Comparison of ENCODE assay signal across 8 cellular contexts in genomic region chr6:106103728-106104109, GRCh38. TPM values are rescaled to one million over a fixed set of nuclear protein-coding genes. Genes with fewer than 3 reads are reported as not detected.
A peak's percentile ranks its signal among the peaks of the same experiment; 100 is the strongest.
DNase-seq lines count a peak whose midpoint lies in the region; ATAC-seq and TF ChIP-seq lines count a peak whose summit lies in the region.

No MANE protein-coding gene starts in this region.

- ATAC-seq in HG03432 (IDR thresholded peaks at IDR 0.05; ENCODE audit: unreplicated experiment) (peak; percentile 40), body of pancreas (no peak)
- peak; percentile 65 for ATAC-seq in naive thymus-derived CD4-positive, alpha-beta T cell

- H3K4me3 Mint-ChIP-seq in activated T-helper 1 cell treated with anti-CD3 and anti-CD28 coated beads, Interleukin-12 subunit alpha, Interleukin-12 subunit beta, Interleukin-2, Interleukin-4 antibody, amounts not matched to agents 30 ng/mL and 10 ng/mL and 1 ng/mL, durations not matched to agents 14 hours and 24 hours and 36 hours: peak overlapping the region; percentile 89
- H3K4me3 Mint-ChIP-seq in naive thymus-derived CD4-positive, alpha-beta T cell: peak overlapping the region; percentile 69 to 95 (median 78)
- H3K4me3 Mint-ChIP-seq in chondrocyte (ENCODE audit: unreplicated experiment): no peak overlapping the region

- H3K27me3 Mint-ChIP-seq in activated T-helper 1 cell treated with anti-CD3 and anti-CD28 coated beads, Interleukin-12 subunit alpha, Interleukin-12 subunit beta, Interleukin-2, Interleukin-4 antibody, amounts not matched to agents 30 ng/mL and 10 ng/mL and 1 ng/mL, durations not matched to agents 14 hours and 24 hours and 36 hours (ENCODE audit: insufficient read depth): no peaks in the 10 kb centered on the region
- no peaks in the 10 kb centered on the region for H3K27me3 Mint-ChIP-seq in naive thymus-derived CD4-positive, alpha-beta T cell
- peaks cover 5% of the 10 kb centered on the region for H3K27me3 Mint-ChIP-seq in chondrocyte (ENCODE audit: low read depth)

- peak overlapping the region; percentile 42 for H3K4me3 ChIP-seq in naive thymus-derived CD4-positive, alpha-beta T cell (ENCODE audit: low read length)
- no peak overlapping the region for H3K4me3 ChIP-seq in body of pancreas

- no peaks in the 10 kb centered on the region for H3K27me3 ChIP-seq in naive thymus-derived CD4-positive, alpha-beta T cell (ENCODE audit: control insufficient read depth in 2 of 2, insufficient read depth in 2 of 2, low read length in 2 of 2)
- H3K27me3 ChIP-seq in body of pancreas: no peaks in the 10 kb centered on the region

- peaks cover 25 to 32% of the 10 kb centered on the region in 2 donors for H3K4me1 ChIP-seq in naive thymus-derived CD4-positive, alpha-beta T cell (ENCODE audit: control insufficient read depth in 2 of 2, insufficient read depth in 2 of 2, low read length in 2 of 2)
- H3K4me1 ChIP-seq in body of pancreas: peaks cover 2% of the 10 kb centered on the region

- no peaks in the 10 kb centered on the region for H3K9me3 ChIP-seq in naive thymus-derived CD4-positive, alpha-beta T cell (ENCODE audit: control insufficient read depth in 2 of 3, low read length in 3 of 3)
- no peaks in the 10 kb centered on the region for H3K9me3 ChIP-seq in body of pancreas

- H3K36me3 ChIP-seq in naive thymus-derived CD4-positive, alpha-beta T cell (ENCODE audit: control insufficient read depth in 2 of 3, insufficient read depth in 3 of 3, low read length in 3 of 3): peaks cover 0 to 21% (median 0%) of the 10 kb centered on the region in 3 experiments
- H3K36me3 ChIP-seq in body of pancreas (replicated peaks in 1 of 2; ENCODE audit: insufficient read depth in 1 of 2, low read depth in 2 of 2): no peaks in the 10 kb centered on the region

- TF ChIP-seq CTCF in chondrocyte (IDR thresholded peaks at IDR 0.05) (no peak), body of pancreas (IDR thresholded peaks at IDR 0.05) (no peak)

- peak; percentile 14 for DNase-seq in NCI-H748 (lab: John Stamatoyannopoulos, UW; ENCODE audit: unreplicated experiment)
- no peak for DNase-seq in NCI-H748 treated with DMSO at 0.1 percent for 48 hours (lab: John Stamatoyannopoulos, UW)
- peak; percentile 38 for DNase-seq in activated T-helper 1 cell treated with anti-CD3 and anti-CD28 coated beads, Interleukin-12 subunit alpha, Interleukin-12 subunit beta, Interleukin-2, Interleukin-4 antibody, amounts not matched to agents 30 ng/mL and 10 ng/mL and 1 ng/mL, durations not matched to agents 14 hours and 24 hours and 36 hours (ENCODE audit: low spot score)
- peak in 4 of 9 donors; percentile 22 to 32 (median 29) for DNase-seq in naive thymus-derived CD4-positive, alpha-beta T cell
- no peak for DNase-seq in GM03348 (ENCODE audit: low spot score)
- DNase-seq in chondrocyte (ENCODE audit: low spot score): no peak
- no peak for DNase-seq in body of pancreas

- peak overlapping the region; percentile 82 for H3K27ac Mint-ChIP-seq in activated T-helper 1 cell treated with anti-CD3 and anti-CD28 coated beads, Interleukin-12 subunit alpha, Interleukin-12 subunit beta, Interleukin-2, Interleukin-4 antibody, amounts not matched to agents 30 ng/mL and 10 ng/mL and 1 ng/mL, durations not matched to agents 14 hours and 24 hours and 36 hours
- peak overlapping the region in 8 of 9 donors; percentile 48 to 99 (median 74) for H3K27ac Mint-ChIP-seq in naive thymus-derived CD4-positive, alpha-beta T cell
- H3K27ac Mint-ChIP-seq in chondrocyte (ENCODE audit: unreplicated experiment): no peak overlapping the region

- H3K36me3 Mint-ChIP-seq in activated T-helper 1 cell treated with anti-CD3 and anti-CD28 coated beads, Interleukin-12 subunit alpha, Interleukin-12 subunit beta, Interleukin-2, Interleukin-4 antibody, amounts not matched to agents 30 ng/mL and 10 ng/mL and 1 ng/mL, durations not matched to agents 14 hours and 24 hours and 36 hours (ENCODE audit: low read depth): peaks cover 93% of the 10 kb centered on the region
- H3K36me3 Mint-ChIP-seq in naive thymus-derived CD4-positive, alpha-beta T cell: peaks cover 7 to 85% (median 16%) of the 10 kb centered on the region in 5 donors
- no peaks in the 10 kb centered on the region for H3K36me3 Mint-ChIP-seq in chondrocyte (ENCODE audit: low read depth)

- POLR2A ChIA-PET in naive thymus-derived CD4-positive, alpha-beta T cell (lab: Charles Lee): interaction anchor here (0.8 to 1.1 kb wide), 3 partner anchors 9 to 1735 kb away, joined by 3 to 4 read pairs (median 3); no protein-coding TSS in a partner anchor

- H3K27ac ChIP-seq in naive thymus-derived CD4-positive, alpha-beta T cell (ENCODE audit: low read depth, low read length): no peak overlapping the region
- H3K27ac ChIP-seq in body of pancreas: no peak overlapping the region

- H3K9me3 Mint-ChIP-seq in activated T-helper 1 cell treated with anti-CD3 and anti-CD28 coated beads, Interleukin-12 subunit alpha, Interleukin-12 subunit beta, Interleukin-2, Interleukin-4 antibody, amounts not matched to agents 30 ng/mL and 10 ng/mL and 1 ng/mL, durations not matched to agents 14 hours and 24 hours and 36 hours: no peaks in the 10 kb centered on the region
- H3K9me3 Mint-ChIP-seq in naive thymus-derived CD4-positive, alpha-beta T cell: no peaks in the 10 kb centered on the region
- H3K9me3 Mint-ChIP-seq in chondrocyte (ENCODE audit: low read depth): no peaks in the 10 kb centered on the region

- 49 to 79% methylated on average over 9 of the region's 9 CpGs for WGBS in body of pancreas, 2 donors

- CTCF ChIA-PET in naive thymus-derived CD4-positive, alpha-beta T cell (lab: Charles Lee): no interaction called here

- TF ChIP-seq POLR2A in body of pancreas (IDR thresholded peaks at IDR 0.05): no peak

- peaks cover 90% of the 10 kb centered on the region for H3K4me1 Mint-ChIP-seq in activated T-helper 1 cell treated with anti-CD3 and anti-CD28 coated beads, Interleukin-12 subunit alpha, Interleukin-12 subunit beta, Interleukin-2, Interleukin-4 antibody, amounts not matched to agents 30 ng/mL and 10 ng/mL and 1 ng/mL, durations not matched to agents 14 hours and 24 hours and 36 hours (ENCODE audit: low read depth)
- peaks cover 22 to 81% (median 54%) of the 10 kb centered on the region in 7 donors for H3K4me1 Mint-ChIP-seq in naive thymus-derived CD4-positive, alpha-beta T cell
- H3K4me1 Mint-ChIP-seq in chondrocyte (ENCODE audit: low read depth): peaks cover 5% of the 10 kb centered on the region

- intact Hi-C loops in activated T-helper 1 cell treated with anti-CD3 and anti-CD28 coated beads, Interleukin-12 subunit alpha, Interleukin-12 subunit beta, Interleukin-2, Interleukin-4 antibody, amounts not matched to agents 30 ng/mL and 10 ng/mL and 1 ng/mL, durations not matched to agents 14 hours and 24 hours and 36 hours (cut with micrococcal nuclease): no loop called here
- intact Hi-C loops in naive thymus-derived CD4-positive, alpha-beta T cell (cut with micrococcal nuclease): loop anchor here (1.0 to 5.0 kb wide), 3 partner anchors 9 to 701 kb away; partner anchors contain the start of genes PRDM1 (in 1 of the 2) and PREP (in 1 of the 2)
- intact Hi-C loops in body of pancreas (cut with DNase I): no loop called here

RNA-seq across cellular contexts. Expression of gene PRDM1, which starts 17.6 kb away (rescaled TPM):
- total RNA-seq in activated T-helper 1 cell treated with anti-CD3 and anti-CD28 coated beads, Interleukin-12 subunit alpha, Interleukin-12 subunit beta, Interleukin-2, Interleukin-4 antibody, amounts not matched to agents 30 ng/mL and 10 ng/mL and 1 ng/mL, durations not matched to agents 14 hours and 24 hours and 36 hours: 74.1 and 78.8 TPM in 2 replicates
- total RNA-seq in naive thymus-derived CD4-positive, alpha-beta T cell: 10 to 100 TPM in 3 of 5 experiments, 1 to 10 TPM in 2; 2.0 to 64.1 (median 22.6) TPM
- 1 to 10 TPM; 2.9 to 5.6 TPM for polyA plus RNA-seq in naive thymus-derived CD4-positive, alpha-beta T cell
- total RNA-seq in chondrocyte: 0.08 to 0.15 TPM (median 0.15 TPM) in 3 replicates
- total RNA-seq in body of pancreas: 1 to 10 TPM; 1.3 to 2.6 TPM

Comparison
In these comparisons a context has a peak if more than half of its experiments do, and no peak if none do; other contexts are left out.
1. DNase-seq: peak in NCI-H748 (single experiment) and activated T-helper 1 cell treated with anti-CD3 and anti-CD28 coated beads, Interleukin-12 subunit alpha, Interleukin-12 subunit beta, Interleukin-2, Interleukin-4 antibody, amounts not matched to agents 30 ng/mL and 10 ng/mL and 1 ng/mL, durations not matched to agents 14 hours and 24 hours and 36 hours (single experiment); none in NCI-H748 treated with DMSO at 0.1 percent for 48 hours (single experiment), GM03348 (single experiment), chondrocyte (single experiment) and body of pancreas (0 of 4).
2. intact Hi-C loops: an anchor here in naive thymus-derived CD4-positive, alpha-beta T cell (1.0 to 5.0 kb wide); none called in activated T-helper 1 cell treated with anti-CD3 and anti-CD28 coated beads, Interleukin-12 subunit alpha, Interleukin-12 subunit beta, Interleukin-2, Interleukin-4 antibody, amounts not matched to agents 30 ng/mL and 10 ng/mL and 1 ng/mL, durations not matched to agents 14 hours and 24 hours and 36 hours and body of pancreas.